In genomic region chr12:3755898-3756297, GRCh38 we compare ENCODE assay signal across 15 cellular contexts. TPM values are rescaled to one million over a fixed set of nuclear protein-coding genes. Genes with fewer than 3 reads are reported as not detected.
DNase-seq lines count a peak whose midpoint lies in the region; ATAC-seq, FAIRE-seq and TF ChIP-seq lines count a peak whose summit lies in the region.
"Had no signal": no experiment of that assay in that cellular context is flagged by ENCODE, and none has a peak within 500 bp of the region (broad histone marks: within the 10 kb centered on the region; RNA-seq: fewer than 3 reads in every experiment).

No MANE protein-coding gene starts in this region.

- no peaks in the 10 kb centered on the region for H3K27me3 ChIP-seq in CD8-positive, alpha-beta memory T cell (ENCODE audit: insufficient read depth, low read length, poor library complexity, severe bottlenecking)
- H3K27me3 ChIP-seq in H9 (ENCODE audit: insufficient read depth, low read length) = no peaks in the 10 kb centered on the region; the same call in 1 of the 2 replicates
- H3K27me3 ChIP-seq in psoas muscle (ENCODE audit: insufficient read depth in 3 of 3, low read length in 2 of 3) = peaks cover 0 to 17% (median 6%) of the 10 kb centered on the region in 3 donors
- no peaks in the 10 kb centered on the region for H3K27me3 ChIP-seq in HAP-1 (ENCODE audit: low read depth)
- peaks cover 6% of the 10 kb centered on the region; the same call in 1 of the 2 replicates for H3K27me3 ChIP-seq in BE2C

- H3K23ac ChIP-seq in H9 (ENCODE audit: insufficient read length, low read depth, low read length) = no peak overlapping the region

- H3K36me3 ChIP-seq in CD8-positive, alpha-beta memory T cell (ENCODE audit: insufficient read depth, low read length) = no peaks in the 10 kb centered on the region
- H3K36me3 ChIP-seq in psoas muscle (ENCODE audit: insufficient read depth in 1 of 2, low read depth in 1 of 2) (no peaks in the 10 kb centered on the region), HAP-1 (replicated peaks) (no peaks in the 10 kb centered on the region), BE2C (no peaks in the 10 kb centered on the region)

- no peak overlapping the region for H4K91ac ChIP-seq in H9 (ENCODE audit: insufficient read length, low read depth, low read length)

- no peak overlapping the region for H3K4ac ChIP-seq in H9 (ENCODE audit: low read depth, low read length)

- no peaks in the 10 kb centered on the region for H3K79me2 ChIP-seq in H9 (ENCODE audit: insufficient read depth, low read length)

- H3K4me2 ChIP-seq in H9 (ENCODE audit: insufficient read depth, insufficient read length, low read length) = no peak overlapping the region

- CTCF ChIA-PET in CD8-positive, alpha-beta memory T cell (lab: Charles Lee) = no interaction called here

- H3K27ac Mint-ChIP-seq in CD8-positive, alpha-beta memory T cell = peak overlapping the region in 7 of 8 donors; percentile 50 to 100 (median 95)
- H3K27ac Mint-ChIP-seq in H9 = no peak overlapping the region
- peak overlapping the region; percentile 42 to 99 for H3K27ac Mint-ChIP-seq in effector memory CD8-positive, alpha-beta T cell

- no peak overlapping the region for H3K4me3 ChIP-seq in CD8-positive, alpha-beta memory T cell (ENCODE audit: low read length)
- no peak overlapping the region for H3K4me3 ChIP-seq in psoas muscle
- H3K4me3 ChIP-seq in HAP-1 = no peak overlapping the region
- no peak overlapping the region for H3K4me3 ChIP-seq in BE2C (ENCODE audit: low read depth, low read length)

- H2BK20ac ChIP-seq in H9 (ENCODE audit: low read depth, low read length, poor library complexity, severe bottlenecking) = no peak overlapping the region

- H3K36me3 Mint-ChIP-seq in CD8-positive, alpha-beta memory T cell = peaks cover 5 to 9% (median 6%) of the 10 kb centered on the region in 3 donors
- H3K36me3 Mint-ChIP-seq in H9 (ENCODE audit: insufficient read depth in 1 of 3, low read depth in 3 of 3) = no peaks in the 10 kb centered on the region; a peak in 1 of 7 replicates
- H3K36me3 Mint-ChIP-seq in effector memory CD8-positive, alpha-beta T cell (ENCODE audit: insufficient read depth) = peaks cover 26% of the 10 kb centered on the region

- H3K14ac ChIP-seq in H9 (ENCODE audit: insufficient read depth, low read length) = no peak overlapping the region

- no peak for ATAC-seq in effector memory CD8-positive, alpha-beta T cell (replicated peaks)
- ATAC-seq in psoas muscle = peak; percentile 31 to 78 (median 46)
- ATAC-seq: Panc1 had no signal

- in situ Hi-C loops in HAP-1 (cut with MboI; ENCODE audit: low sequenced_read_pairs) = no loop called here

- TF ChIP-seq CTCF in H9 (conservative IDR thresholded peaks at IDR 0.05) = no peak
- TF ChIP-seq CTCF in psoas muscle (IDR thresholded peaks at IDR 0.05) = no peak
- no peak for TF ChIP-seq CTCF in BE2C (IDR thresholded peaks at IDR 0.05; ENCODE audit: low read depth, low read length)

- no peak overlapping the region for H4K8ac ChIP-seq in H9 (replicated peaks; ENCODE audit: insufficient read length, low read depth, low read length)

- DNase-seq in CD8-positive, alpha-beta memory T cell = no peak
- DNase-seq in H9 (peak; percentile 15), psoas muscle (peak in 1 of 2 donors; percentile 62), HAP-1 (ENCODE audit: low spot score in 2 of 2) (no peak), RCC 7860 (ENCODE audit: low spot score) (no peak), BE2C (no peak)
- no peak for DNase-seq in effector memory CD8-positive, alpha-beta T cell
- DNase-seq: HCEC 1CT, IMR-90, Kasumi-1, NCI-H1417 treated with DMSO at 0.1 percent for 48 hours, NCI-H2081, NCI-H510A treated with DMSO at 0.1 percent for 48 hours, SIG-M5 had no signal

- no peak overlapping the region for H3T11ph ChIP-seq in H9 (ENCODE audit: low read length)

- H2BK120ac ChIP-seq in H9 (ENCODE audit: low read depth, low read length, poor library complexity, severe bottlenecking) = no peak overlapping the region

- H3K4me1 Mint-ChIP-seq in CD8-positive, alpha-beta memory T cell = peaks cover 38 to 46% (median 40%) of the 10 kb centered on the region in 3 donors
- peaks cover 6 to 12% of the 10 kb centered on the region in 2 experiments; a peak in 3 of 4 replicates for H3K4me1 Mint-ChIP-seq in H9
- peaks cover 24 to 28% of the 10 kb centered on the region in 2 donors for H3K4me1 Mint-ChIP-seq in effector memory CD8-positive, alpha-beta T cell (ENCODE audit: low read depth in 2 of 2)

- H2AK5ac ChIP-seq in H9 (ENCODE audit: insufficient read length, low read length) = no peak overlapping the region

- H4K20me1 ChIP-seq in H9 (ENCODE audit: control insufficient read depth, insufficient read depth, insufficient read length) = no peaks in the 10 kb centered on the region

- no peak overlapping the region for H2AFZ ChIP-seq in H9 (ENCODE audit: low read length)

- no peak overlapping the region for H3K18ac ChIP-seq in H9 (ENCODE audit: insufficient read length, low read depth, low read length)

- H3K27ac ChIP-seq in CD8-positive, alpha-beta memory T cell (ENCODE audit: low read depth, low read length) = no peak overlapping the region
- H3K27ac ChIP-seq in H9 (ENCODE audit: insufficient read length, low read depth, low read length) (no peak overlapping the region), psoas muscle (no peak overlapping the region)

- no peaks in the 10 kb centered on the region for H3K79me1 ChIP-seq in H9 (ENCODE audit: insufficient read depth, low read depth, low read length, poor library complexity, severe bottlenecking)

- peak overlapping the region in 1 of 7 donors; percentile 47 for H3K4me3 Mint-ChIP-seq in CD8-positive, alpha-beta memory T cell
- H3K4me3 Mint-ChIP-seq in H9 = no peak overlapping the region
- H3K4me3 Mint-ChIP-seq in effector memory CD8-positive, alpha-beta T cell = no peak overlapping the region

- H3K27me3 Mint-ChIP-seq in CD8-positive, alpha-beta memory T cell = peaks cover 0 to 2% of the 10 kb centered on the region in 2 donors
- peaks cover 39% of the 10 kb centered on the region for H3K27me3 Mint-ChIP-seq in H9 (ENCODE audit: low read depth)
- H3K27me3 Mint-ChIP-seq in effector memory CD8-positive, alpha-beta T cell = no peaks in the 10 kb centered on the region

- H3K4me1 ChIP-seq in CD8-positive, alpha-beta memory T cell (ENCODE audit: insufficient read depth, low read length) = peaks cover 33% of the 10 kb centered on the region
- no peaks in the 10 kb centered on the region for H3K4me1 ChIP-seq in H9 (ENCODE audit: insufficient read depth, low read length)
- H3K4me1 ChIP-seq in psoas muscle = no peaks in the 10 kb centered on the region
- peaks cover 20% of the 10 kb centered on the region for H3K4me1 ChIP-seq in HAP-1
- no peaks in the 10 kb centered on the region for H3K4me1 ChIP-seq in BE2C

- no peak overlapping the region for H2BK12ac ChIP-seq in H9 (ENCODE audit: insufficient read length, low read depth, low read length)

- no peak overlapping the region for H3K9ac ChIP-seq in H9 (ENCODE audit: extremely low read depth, insufficient read length, low read length)

- H3K56ac ChIP-seq in H9 (ENCODE audit: insufficient read length, low read depth, low read length) = no peak overlapping the region

- H4K5ac ChIP-seq in H9 (ENCODE audit: insufficient read length, low read depth, low read length) = no peak overlapping the region

- POLR2A ChIA-PET in CD8-positive, alpha-beta memory T cell (lab: Charles Lee) = no interaction called here

- intact Hi-C loops in psoas muscle (cut with DNase I) = no loop called here

- H2BK15ac ChIP-seq in H9 (ENCODE audit: low read depth, low read length) = no peak overlapping the region

- H3K9me3 Mint-ChIP-seq in CD8-positive, alpha-beta memory T cell = no peaks in the 10 kb centered on the region
- peaks cover 1 to 7% of the 10 kb centered on the region in 2 experiments; a peak in 2 of 5 replicates for H3K9me3 Mint-ChIP-seq in H9
- H3K9me3 Mint-ChIP-seq in effector memory CD8-positive, alpha-beta T cell = no peaks in the 10 kb centered on the region

- no peaks in the 10 kb centered on the region for H3K9me3 ChIP-seq in CD8-positive, alpha-beta memory T cell (ENCODE audit: low read length)
- no peaks in the 10 kb centered on the region for H3K9me3 ChIP-seq in H9 (ENCODE audit: control insufficient read depth, low read depth, low read length)
- no peaks in the 10 kb centered on the region for H3K9me3 ChIP-seq in psoas muscle
- no peaks in the 10 kb centered on the region for H3K9me3 ChIP-seq in HAP-1
- no peaks in the 10 kb centered on the region for H3K9me3 ChIP-seq in BE2C

- WGBS in H9 (ENCODE audit: extremely low coverage, insufficient read length, low lambda C conversion rate) = no CpG with 5 or more reads among the region's 3 CpGs
- 35 to 69% (median 67%) methylated on average over 3 of the region's 3 CpGs for WGBS in psoas muscle, 3 donors

- FAIRE-seq in RCC 7860 (lab: Jason Lieb, UNC) = no peak

- H2BK5ac ChIP-seq in H9 (ENCODE audit: insufficient read length, low read length) = no peak overlapping the region

- peaks cover 2% of the 10 kb centered on the region for H3K23me2 ChIP-seq in H9 (ENCODE audit: insufficient read length, low read depth, low read length, poor library complexity, severe bottlenecking)

RNA-seq across cellular contexts. Expression of gene CRACR2A, which starts 3.0 kb away (rescaled TPM):
- 10 to 100 TPM; 27.3 to 27.9 TPM for total RNA-seq in CD8-positive, alpha-beta memory T cell
- polyA plus RNA-seq in CD8-positive, alpha-beta memory T cell = 23.3 TPM
- total RNA-seq in H9 (2021) (2.0 and 2.1 TPM in 2 replicates), psoas muscle (1 to 10 TPM in 3 of 4 donors, under 1 TPM in 1; 0.87 to 1.7 (median 1.2) TPM)
- polyA plus RNA-seq in psoas muscle = under 1 TPM; 0.24 to 0.48 (median 0.35) TPM
- polyA plus RNA-seq in BE2C (2012; ENCODE audit: insufficient read depth, insufficient read length, low read depth) = 0.29 TPM

Comparison
In these comparisons a context has a peak if more than half of its experiments do, and no peak if none do; other contexts are left out.
1. H3K27ac Mint-ChIP-seq: peak in CD8-positive, alpha-beta memory T cell (7 of 8) and effector memory CD8-positive, alpha-beta T cell (2 of 2); none in H9 (0 of 3).